In the genomic region with DNA sequence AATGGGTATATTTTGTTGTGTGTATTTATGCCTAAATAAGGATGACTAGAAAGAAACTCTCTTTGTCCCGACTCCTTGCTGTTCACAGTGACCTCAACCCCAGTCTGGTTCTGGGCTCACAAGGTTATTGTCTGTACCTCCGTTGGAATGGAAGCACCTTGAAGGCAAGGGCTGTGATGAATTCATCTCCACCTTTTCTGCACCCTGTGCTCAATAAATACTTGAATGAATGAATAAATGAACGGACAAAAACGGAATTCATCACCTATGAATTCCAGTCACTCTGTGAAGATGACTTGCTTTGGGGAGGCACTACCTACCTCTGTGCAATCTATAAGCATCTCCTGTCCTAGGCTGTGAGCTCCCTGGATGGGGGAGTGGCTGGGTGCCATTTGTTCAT, we compare ENCODE assay signal across 1 cellular context.
TF ChIP-seq lines count a peak whose summit lies in the region.

No MANE protein-coding gene starts in this region.

TF ChIP-seq in SK-N-SH, 30 proteins besides CTCF, POLR2A, EP300 and RAD21:
- no peak for TF ChIP-seq RXRA (IDR thresholded peaks at IDR 0.05; ENCODE audit: borderline replicate concordance, low read depth)
- TF ChIP-seq FOXJ3 (CRISPR knock-in tag; IDR thresholded peaks at IDR 0.05): no peak
- TF ChIP-seq MAX (IDR thresholded peaks at IDR 0.05; ENCODE audit: low read depth): no peak
- TF ChIP-seq, protein P1, sequence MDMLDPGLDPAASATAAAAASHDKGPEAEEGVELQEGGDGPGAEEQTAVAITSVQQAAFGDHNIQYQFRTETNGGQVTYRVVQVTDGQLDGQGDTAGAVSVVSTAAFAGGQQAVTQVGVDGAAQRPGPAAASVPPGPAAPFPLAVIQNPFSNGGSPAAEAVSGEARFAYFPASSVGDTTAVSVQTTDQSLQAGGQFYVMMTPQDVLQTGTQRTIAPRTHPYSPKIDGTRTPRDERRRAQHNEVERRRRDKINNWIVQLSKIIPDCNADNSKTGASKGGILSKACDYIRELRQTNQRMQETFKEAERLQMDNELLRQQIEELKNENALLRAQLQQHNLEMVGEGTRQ (IDR thresholded peaks at IDR 0.05; ENCODE audit: borderline replicate concordance, low read depth, low read length): no peak
- no peak for TF ChIP-seq YY1 (IDR thresholded peaks at IDR 0.05; ENCODE audit: low read depth)
- TF ChIP-seq, protein P2, sequence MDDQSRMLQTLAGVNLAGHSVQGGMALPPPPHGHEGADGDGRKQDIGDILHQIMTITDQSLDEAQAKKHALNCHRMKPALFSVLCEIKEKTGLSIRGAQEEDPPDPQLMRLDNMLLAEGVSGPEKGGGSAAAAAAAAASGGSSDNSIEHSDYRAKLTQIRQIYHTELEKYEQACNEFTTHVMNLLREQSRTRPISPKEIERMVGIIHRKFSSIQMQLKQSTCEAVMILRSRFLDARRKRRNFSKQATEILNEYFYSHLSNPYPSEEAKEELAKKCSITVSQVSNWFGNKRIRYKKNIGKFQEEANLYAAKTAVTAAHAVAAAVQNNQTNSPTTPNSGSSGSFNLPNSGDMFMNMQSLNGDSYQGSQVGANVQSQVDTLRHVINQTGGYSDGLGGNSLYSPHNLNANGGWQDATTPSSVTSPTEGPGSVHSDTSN (IDR thresholded peaks at IDR 0.05): no peak
- TF ChIP-seq NFIC (IDR thresholded peaks at IDR 0.05; ENCODE audit: borderline replicate concordance): no peak
- no peak for TF ChIP-seq IRF3 (IDR thresholded peaks at IDR 0.05; ENCODE audit: low read depth, low read length)
- TF ChIP-seq SIN3A (IDR thresholded peaks at IDR 0.05; ENCODE audit: borderline replicate concordance, low read depth, low read length): no peak
- no peak for TF ChIP-seq TAF1 (IDR thresholded peaks at IDR 0.05; ENCODE audit: borderline replicate concordance, low read depth, low read length)
- no peak for TF ChIP-seq TCF12 (IDR thresholded peaks at IDR 0.05)
